Comparison of ENCODE assay signal across 11 cellular contexts in the genomic region with DNA sequence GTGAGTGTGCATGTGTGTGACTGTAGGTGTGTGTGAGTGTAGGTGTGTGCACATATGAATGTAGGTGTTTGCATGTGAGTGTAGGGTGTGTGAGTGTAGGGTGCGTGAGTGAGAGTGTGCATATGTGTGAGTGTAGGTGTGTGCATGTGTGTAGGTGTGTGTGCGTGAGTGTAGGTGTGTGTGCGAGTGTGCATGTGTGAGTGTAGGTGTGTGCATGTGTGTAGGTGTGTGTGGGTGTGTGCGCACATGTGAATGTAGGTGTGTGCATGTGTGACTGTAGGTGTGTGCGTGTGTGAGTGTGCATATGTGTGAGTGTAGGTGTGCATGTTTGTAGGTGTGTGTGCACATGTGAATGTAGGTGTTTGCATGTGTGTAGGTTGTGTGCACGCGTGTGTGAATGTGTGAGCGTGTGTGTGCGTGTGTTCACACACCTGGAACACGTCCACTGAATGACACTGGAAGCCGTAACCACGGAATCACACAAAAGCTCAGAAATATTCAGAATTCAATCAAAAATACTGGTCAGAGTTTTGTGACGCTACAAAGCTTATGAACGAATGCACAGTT.
"Had no signal": no experiment of that assay in that cellular context is flagged by ENCODE, and none has a peak within 500 bp of the region (broad histone marks: within the 10 kb centered on the region; RNA-seq: fewer than 3 reads in every experiment).

No MANE protein-coding gene starts in this region.

- H3K9me3 ChIP-seq: thyroid gland had no signal

- H3K27ac ChIP-seq: thyroid gland had no signal

- H3K4me3 ChIP-seq: thyroid gland had no signal

- DNase-seq: activated CD4-positive, alpha-beta T cell treated with anti-CD3 and anti-CD28 coated beads, Interleukin-2, amount 50 U/mL, for 4 hours; activated CD4-positive, CD25-positive, alpha-beta regulatory T cell treated with anti-CD3 and anti-CD28 coated beads, Interleukin-2, amount 50 U/mL, for 72 hours; activated gamma-delta T cell treated with Interleukin-2 at 50 U/mL for 16 hours; activated T-cell treated with anti-CD3 and anti-CD28 coated beads, Interleukin-2, amount 50 U/mL, for 4 hours; foreskin melanocyte; left ventricle myocardium superior; mesendoderm; small intestine; thyroid gland had no signal

- FAIRE-seq: astrocyte, colon, small intestine had no signal

- H3K27me3 ChIP-seq: thyroid gland had no signal

- ATAC-seq: activated T-cell treated with anti-CD3 and anti-CD28 coated beads, Interleukin-2, amount 50 U/mL, for 4 hours; left ventricle myocardium superior had no signal

- H3K4me1 ChIP-seq: thyroid gland had no signal

- H3K36me3 ChIP-seq: thyroid gland had no signal
